In the genomic region with DNA sequence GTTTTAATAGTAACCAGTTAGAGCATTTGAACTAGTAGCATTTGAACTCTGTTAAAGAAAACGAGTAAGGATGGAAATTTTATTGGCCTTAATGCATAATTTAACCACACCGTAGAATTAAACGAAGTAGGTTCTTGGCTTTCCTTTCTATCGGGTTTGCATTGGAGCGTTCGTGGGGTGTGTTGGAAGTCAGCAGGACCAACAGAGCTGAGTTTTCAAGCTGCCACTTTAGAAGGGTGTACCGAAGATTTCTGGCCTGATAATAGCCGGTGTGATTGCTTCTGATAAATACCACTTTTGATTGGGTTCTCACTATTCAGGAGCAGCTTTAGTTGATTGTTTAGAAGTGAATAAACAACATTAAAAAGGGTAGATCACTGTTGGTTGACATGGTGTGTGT, we compare ENCODE assay signal across 8 cellular contexts. TPM values are rescaled to one million over a fixed set of nuclear protein-coding genes. Genes with fewer than 3 reads are reported as not detected.
DNase-seq lines count a peak whose midpoint lies in the region; ATAC-seq, FAIRE-seq and TF ChIP-seq lines count a peak whose summit lies in the region.

No MANE protein-coding gene starts in this region.

- no peak for TF ChIP-seq CTCF in fibroblast of lung (conservative IDR thresholded peaks at IDR 0.05 in 1 of 2, IDR thresholded peaks at IDR 0.05 in 1 of 2; ENCODE audit: low read depth in 1 of 2, low read length in 2 of 2)
- no peak for TF ChIP-seq CTCF in psoas muscle (IDR thresholded peaks at IDR 0.05)

- H3K79me2 ChIP-seq in fibroblast of lung (ENCODE audit: control insufficient read depth, insufficient read depth, low read length) = peaks cover 59% of the 10 kb centered on the region

- FAIRE-seq in HTR-8/SVneo (lab: Jason Lieb, UNC) = no peak

- H3K27ac ChIP-seq in SJSA1 = peak overlapping the region; percentile 54; the same call in 1 of the 2 replicates
- peak overlapping the region; percentile 85 for H3K27ac ChIP-seq in fibroblast of lung (ENCODE audit: insufficient read depth, low read length)
- peak overlapping the region; percentile 80 for H3K27ac ChIP-seq in psoas muscle

- no peaks in the 10 kb centered on the region for H3K9me3 Mint-ChIP-seq in activated T-cell treated with anti-CD3 and anti-CD28 coated beads, Interleukin-2, amount 50 U/mL, for 72 hours

- H3K9ac ChIP-seq in fibroblast of lung (ENCODE audit: insufficient read depth, low read length) = peak overlapping the region; percentile 90

- no peaks in the 10 kb centered on the region for H4K20me1 ChIP-seq in fibroblast of lung (ENCODE audit: control insufficient read depth, extremely low read depth, insufficient read depth, low read length)

- H2AFZ ChIP-seq in fibroblast of lung (ENCODE audit: low read length) = no peak overlapping the region

- H3K4me1 ChIP-seq in SJSA1 (replicated peaks) = peaks cover 8% of the 10 kb centered on the region; the same call in 1 of the 2 replicates
- H3K4me1 ChIP-seq in fibroblast of lung (ENCODE audit: control insufficient read depth, extremely low read depth, insufficient read depth, low read length) = peaks cover 4% of the 10 kb centered on the region
- H3K4me1 ChIP-seq in psoas muscle = peaks cover 17% of the 10 kb centered on the region

- H3K27me3 Mint-ChIP-seq in activated T-cell treated with anti-CD3 and anti-CD28 coated beads, Interleukin-2, amount 50 U/mL, for 72 hours (ENCODE audit: low read depth) = no peaks in the 10 kb centered on the region

- H3K4me1 Mint-ChIP-seq in activated T-cell treated with anti-CD3 and anti-CD28 coated beads, Interleukin-2, amount 50 U/mL, for 72 hours (ENCODE audit: low read depth) = peaks cover 24% of the 10 kb centered on the region

- no peak for ATAC-seq in activated T-cell treated with anti-CD3 and anti-CD28 coated beads, Interleukin-2, amount 50 U/mL, for 72 hours (replicated peaks in 1 of 2)
- no peak for ATAC-seq in psoas muscle
- no peak for ATAC-seq in GM21576 (IDR thresholded peaks at IDR 0.05; ENCODE audit: unreplicated experiment)

- H3K9me3 ChIP-seq in SJSA1 (replicated peaks) = no peaks in the 10 kb centered on the region
- no peaks in the 10 kb centered on the region for H3K9me3 ChIP-seq in fibroblast of lung (ENCODE audit: control insufficient read depth, insufficient read depth, low read depth, low read length)
- no peaks in the 10 kb centered on the region for H3K9me3 ChIP-seq in psoas muscle

- peaks cover 0 to 1% of the 10 kb centered on the region in 2 donors for H3K36me3 Mint-ChIP-seq in activated T-cell treated with anti-CD3 and anti-CD28 coated beads, Interleukin-2, amount 50 U/mL, for 72 hours (ENCODE audit: insufficient read depth in 2 of 2)

- DNase-seq in activated T-cell treated with anti-CD3 and anti-CD28 coated beads, Interleukin-2, amount 50 U/mL, for 72 hours = no peak
- DNase-seq in activated T-cell treated with anti-CD3 and anti-CD28 coated beads, Interleukin-2, amount 50 U/mL, for 48 hours = no peak
- peak in 1 of 2 experiments; percentile 32 for DNase-seq in SJSA1 (ENCODE audit: low read depth in 1 of 2, low spot score in 2 of 2)
- DNase-seq in fibroblast of lung (ENCODE audit: low read depth in 2 of 2) = peak; percentile 16 to 50
- DNase-seq in psoas muscle = no peak
- no peak for DNase-seq in HTR-8/SVneo (ENCODE audit: insufficient read length, low spot score)
- no peak for DNase-seq in NCI-H2196 treated with DMSO at 0.1 percent for 48 hours (lab: John Stamatoyannopoulos, UW; ENCODE audit: unreplicated experiment)

- H3K4me3 Mint-ChIP-seq in activated T-cell treated with anti-CD3 and anti-CD28 coated beads, Interleukin-2, amount 50 U/mL, for 72 hours = peak overlapping the region; percentile 93 to 97

- H3K36me3 ChIP-seq in SJSA1 = peaks cover 3% of the 10 kb centered on the region
- H3K36me3 ChIP-seq in fibroblast of lung (ENCODE audit: control insufficient read depth, insufficient read depth, low read length) = no peaks in the 10 kb centered on the region
- H3K36me3 ChIP-seq in psoas muscle (ENCODE audit: insufficient read depth in 1 of 2, low read depth in 1 of 2) = peaks cover 0 to 1% of the 10 kb centered on the region in 2 donors

- peak overlapping the region; percentile 75 for H3K4me2 ChIP-seq in fibroblast of lung (ENCODE audit: extremely low read depth, insufficient read depth, low read length)

- intact Hi-C loops in psoas muscle (cut with DNase I) = loop anchor here (5.0 kb wide), 2 partner anchors 46 to 51 kb away; no protein-coding TSS in a partner anchor

- H3K27me3 ChIP-seq in SJSA1 (replicated peaks) (no peaks in the 10 kb centered on the region), fibroblast of lung (ENCODE audit: control insufficient read depth, insufficient read depth, low read length) (no peaks in the 10 kb centered on the region), psoas muscle (ENCODE audit: insufficient read depth in 3 of 3, low read length in 2 of 3) (no peaks in the 10 kb centered on the region)

- H3K4me3 ChIP-seq in SJSA1 (peak overlapping the region; percentile 91), fibroblast of lung (replicated peaks in 1 of 4; ENCODE audit: control extremely low read depth in 1 of 4, insufficient read depth in 1 of 4, low read depth in 3 of 4, low read length in 4 of 4) (peak overlapping the region; percentile 67 to 97 (median 78)), psoas muscle (peak overlapping the region; percentile 83)

- 3 to 18% (median 7%) methylated on average over 8 of the region's 8 CpGs for WGBS in psoas muscle, 3 donors

- H3K27ac Mint-ChIP-seq in activated T-cell treated with anti-CD3 and anti-CD28 coated beads, Interleukin-2, amount 50 U/mL, for 72 hours = no peak overlapping the region

RNA-seq across cellular contexts. Expression of gene GPSM2, which starts 1.1 kb away (rescaled TPM):
- total RNA-seq in activated T-cell treated with anti-CD3 and anti-CD28 coated beads, Interleukin-2, amount 50 U/mL, for 72 hours = 10 to 100 TPM; 15.1 to 16.7 TPM
- 51.8 and 71.9 TPM in 2 replicates for total RNA-seq in SJSA1 (2014; rRNA removed; shearing (Covaris generic))
- 28.0 and 36.2 TPM in 2 replicates for total RNA-seq in fibroblast of lung
- polyA plus RNA-seq in fibroblast of lung = 32.6 and 61.1 TPM in 2 replicates
- 23.5 and 38.5 TPM in 2 replicates for polyA plus RNA-seq in fibroblast of lung (2012)
- polyA minus RNA-seq in fibroblast of lung (ENCODE audit: low replicate concordance) = 8.4 and 19.6 TPM in 2 replicates
- total RNA-seq in psoas muscle = 10 to 100 TPM; 26.4 to 84.0 (median 55.9) TPM
- 10 to 100 TPM in 2 of 3 donors, 1 to 10 TPM in 1; 3.5 to 36.0 (median 17.5) TPM for polyA plus RNA-seq in psoas muscle

RNA-seq across cellular contexts. Expression of gene AKNAD1, which starts 21.0 kb away (rescaled TPM):
- total RNA-seq in activated T-cell treated with anti-CD3 and anti-CD28 coated beads, Interleukin-2, amount 50 U/mL, for 72 hours = not detected
- total RNA-seq in SJSA1 (2014; rRNA removed; shearing (Covaris generic)) = 0.21 TPM in 1 of 2 replicates, not detected in the other
- total RNA-seq in fibroblast of lung (0.17 and 0.26 TPM in 2 replicates), psoas muscle (1 to 10 TPM in 2 of 4 donors, under 1 TPM in 2; 0.47 to 2.1 (median 0.91) TPM)
- polyA plus RNA-seq in fibroblast of lung (0.71 and 1.2 TPM in 2 replicates), psoas muscle (1 to 10 TPM in 1 of 3 donors, under 1 TPM in 2; 0.14 to 1.1 (median 0.51) TPM)
- 0.83 and 1.1 TPM in 2 replicates for polyA plus RNA-seq in fibroblast of lung (2012)
- polyA minus RNA-seq in fibroblast of lung (ENCODE audit: low replicate concordance) = not detected in 2 replicates

Comparison
In these comparisons a context has a peak if more than half of its experiments do, and no peak if none do; other contexts are left out.
1. DNase-seq: peak in fibroblast of lung (2 of 2); none in activated T-cell treated with anti-CD3 and anti-CD28 coated beads, Interleukin-2, amount 50 U/mL, for 72 hours (0 of 2), activated T-cell treated with anti-CD3 and anti-CD28 coated beads, Interleukin-2, amount 50 U/mL, for 48 hours (0 of 2), psoas muscle (0 of 2), HTR-8/SVneo (single experiment) and NCI-H2196 treated with DMSO at 0.1 percent for 48 hours (single experiment).
2. Peak in every context shown above with its lines, with median percentiles within 50 percentile points of each other: H3K27ac ChIP-seq and H3K4me3 ChIP-seq.